In the genomic region with DNA sequence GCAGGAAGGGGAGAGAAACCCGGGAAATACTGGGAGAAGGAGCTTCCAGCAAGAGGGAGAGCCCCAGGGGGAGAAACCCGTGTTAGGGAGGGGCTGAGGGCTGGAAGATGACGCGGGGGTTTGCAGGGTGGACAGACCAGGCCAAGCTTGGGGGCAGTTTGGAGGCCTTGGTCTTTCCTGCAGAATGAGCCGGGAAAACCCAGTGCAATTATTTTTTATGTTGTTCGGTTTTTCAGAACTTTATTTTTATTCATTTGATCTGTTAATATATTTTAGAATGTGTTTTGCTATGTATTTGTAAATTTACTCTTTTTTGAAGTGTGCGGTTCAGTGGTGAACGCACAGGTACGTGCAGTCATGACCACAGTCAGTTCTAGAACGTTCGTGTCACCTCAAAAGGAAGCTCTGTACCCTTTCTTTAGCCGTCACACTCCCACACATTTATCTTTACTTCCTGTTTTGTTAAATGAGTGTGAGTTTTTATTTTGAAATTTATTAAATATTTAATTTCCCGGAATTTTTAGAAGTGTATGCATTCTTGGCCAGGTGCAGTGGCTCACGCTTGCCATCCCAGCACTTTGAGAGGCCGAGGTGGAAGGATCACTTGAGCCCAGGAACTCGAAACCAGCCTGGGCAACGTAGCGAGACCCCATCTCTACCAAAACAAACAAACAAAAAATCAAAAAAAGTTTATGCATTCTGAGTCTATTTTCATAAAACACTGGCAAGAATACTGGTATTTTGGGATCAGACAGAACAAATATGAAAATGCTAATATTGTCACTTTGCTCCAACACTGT, we compare ENCODE assay signal across 1 cellular context.
TF ChIP-seq lines count a peak whose summit lies in the region.

No MANE protein-coding gene starts in this region.

TF ChIP-seq in GM23338, 12 proteins besides CTCF, POLR2A, EP300 and RAD21:
- TF ChIP-seq, protein P1, sequence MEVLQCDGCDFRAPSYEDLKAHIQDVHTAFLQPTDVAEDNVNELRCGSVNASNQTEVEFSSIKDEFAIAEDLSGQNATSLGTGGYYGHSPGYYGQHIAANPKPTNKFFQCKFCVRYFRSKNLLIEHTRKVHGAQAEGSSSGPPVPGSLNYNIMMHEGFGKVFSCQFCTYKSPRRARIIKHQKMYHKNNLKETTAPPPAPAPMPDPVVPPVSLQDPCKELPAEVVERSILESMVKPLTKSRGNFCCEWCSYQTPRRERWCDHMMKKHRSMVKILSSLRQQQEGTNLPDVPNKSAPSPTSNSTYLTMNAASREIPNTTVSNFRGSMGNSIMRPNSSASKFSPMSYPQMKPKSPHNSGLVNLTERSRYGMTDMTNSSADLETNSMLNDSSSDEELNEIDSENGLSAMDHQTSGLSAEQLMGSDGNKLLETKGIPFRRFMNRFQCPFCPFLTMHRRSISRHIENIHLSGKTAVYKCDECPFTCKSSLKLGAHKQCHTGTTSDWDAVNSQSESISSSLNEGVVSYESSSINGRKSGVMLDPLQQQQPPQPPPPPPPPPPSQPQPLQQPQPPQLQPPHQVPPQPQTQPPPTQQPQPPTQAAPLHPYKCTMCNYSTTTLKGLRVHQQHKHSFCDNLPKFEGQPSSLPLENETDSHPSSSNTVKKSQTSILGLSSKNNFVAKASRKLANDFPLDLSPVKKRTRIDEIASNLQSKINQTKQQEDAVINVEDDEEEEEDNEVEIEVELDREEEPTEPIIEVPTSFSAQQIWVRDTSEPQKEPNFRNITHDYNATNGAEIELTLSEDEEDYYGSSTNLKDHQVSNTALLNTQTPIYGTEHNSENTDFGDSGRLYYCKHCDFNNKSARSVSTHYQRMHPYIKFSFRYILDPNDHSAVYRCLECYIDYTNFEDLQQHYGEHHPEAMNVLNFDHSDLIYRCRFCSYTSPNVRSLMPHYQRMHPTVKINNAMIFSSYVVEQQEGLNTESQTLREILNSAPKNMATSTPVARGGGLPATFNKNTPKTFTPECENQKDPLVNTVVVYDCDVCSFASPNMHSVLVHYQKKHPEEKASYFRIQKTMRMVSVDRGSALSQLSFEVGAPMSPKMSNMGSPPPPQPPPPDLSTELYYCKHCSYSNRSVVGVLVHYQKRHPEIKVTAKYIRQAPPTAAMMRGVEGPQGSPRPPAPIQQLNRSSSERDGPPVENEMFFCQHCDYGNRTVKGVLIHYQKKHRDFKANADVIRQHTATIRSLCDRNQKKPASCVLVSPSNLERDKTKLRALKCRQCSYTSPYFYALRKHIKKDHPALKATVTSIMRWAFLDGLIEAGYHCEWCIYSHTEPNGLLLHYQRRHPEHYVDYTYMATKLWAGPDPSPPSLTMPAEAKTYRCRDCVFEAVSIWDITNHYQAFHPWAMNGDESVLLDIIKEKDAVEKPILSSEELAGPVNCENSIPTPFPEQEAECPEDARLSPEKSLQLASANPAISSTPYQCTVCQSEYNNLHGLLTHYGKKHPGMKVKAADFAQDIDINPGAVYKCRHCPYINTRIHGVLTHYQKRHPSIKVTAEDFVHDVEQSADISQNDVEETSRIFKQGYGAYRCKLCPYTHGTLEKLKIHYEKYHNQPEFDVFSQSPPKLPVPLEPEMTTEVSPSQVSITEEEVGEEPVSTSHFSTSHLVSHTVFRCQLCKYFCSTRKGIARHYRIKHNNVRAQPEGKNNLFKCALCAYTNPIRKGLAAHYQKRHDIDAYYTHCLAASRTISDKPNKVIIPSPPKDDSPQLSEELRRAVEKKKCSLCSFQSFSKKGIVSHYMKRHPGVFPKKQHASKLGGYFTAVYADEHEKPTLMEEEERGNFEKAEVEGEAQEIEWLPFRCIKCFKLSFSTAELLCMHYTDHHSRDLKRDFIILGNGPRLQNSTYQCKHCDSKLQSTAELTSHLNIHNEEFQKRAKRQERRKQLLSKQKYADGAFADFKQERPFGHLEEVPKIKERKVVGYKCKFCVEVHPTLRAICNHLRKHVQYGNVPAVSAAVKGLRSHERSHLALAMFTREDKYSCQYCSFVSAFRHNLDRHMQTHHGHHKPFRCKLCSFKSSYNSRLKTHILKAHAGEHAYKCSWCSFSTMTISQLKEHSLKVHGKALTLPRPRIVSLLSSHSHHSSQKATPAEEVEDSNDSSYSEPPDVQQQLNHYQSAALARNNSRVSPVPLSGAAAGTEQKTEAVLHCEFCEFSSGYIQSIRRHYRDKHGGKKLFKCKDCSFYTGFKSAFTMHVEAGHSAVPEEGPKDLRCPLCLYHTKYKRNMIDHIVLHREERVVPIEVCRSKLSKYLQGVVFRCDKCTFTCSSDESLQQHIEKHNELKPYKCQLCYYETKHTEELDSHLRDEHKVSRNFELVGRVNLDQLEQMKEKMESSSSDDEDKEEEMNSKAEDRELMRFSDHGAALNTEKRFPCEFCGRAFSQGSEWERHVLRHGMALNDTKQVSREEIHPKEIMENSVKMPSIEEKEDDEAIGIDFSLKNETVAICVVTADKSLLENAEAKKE (CRISPR knock-in tag; IDR thresholded peaks at IDR 0.05), result no peak
- TF ChIP-seq, protein P2, sequence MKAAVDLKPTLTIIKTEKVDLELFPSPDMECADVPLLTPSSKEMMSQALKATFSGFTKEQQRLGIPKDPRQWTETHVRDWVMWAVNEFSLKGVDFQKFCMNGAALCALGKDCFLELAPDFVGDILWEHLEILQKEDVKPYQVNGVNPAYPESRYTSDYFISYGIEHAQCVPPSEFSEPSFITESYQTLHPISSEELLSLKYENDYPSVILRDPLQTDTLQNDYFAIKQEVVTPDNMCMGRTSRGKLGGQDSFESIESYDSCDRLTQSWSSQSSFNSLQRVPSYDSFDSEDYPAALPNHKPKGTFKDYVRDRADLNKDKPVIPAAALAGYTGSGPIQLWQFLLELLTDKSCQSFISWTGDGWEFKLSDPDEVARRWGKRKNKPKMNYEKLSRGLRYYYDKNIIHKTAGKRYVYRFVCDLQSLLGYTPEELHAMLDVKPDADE (IDR thresholded peaks at IDR 0.05), result no peak
- no peak for TF ChIP-seq STAT1 (IDR thresholded peaks at IDR 0.05; ENCODE audit: unreplicated experiment)
- no peak for TF ChIP-seq EZH2phosphoT487 (IDR thresholded peaks at IDR 0.05; ENCODE audit: unreplicated experiment)
- no peak for TF ChIP-seq NANOG (IDR thresholded peaks at IDR 0.05; ENCODE audit: borderline replicate concordance)
- TF ChIP-seq, protein P3, sequence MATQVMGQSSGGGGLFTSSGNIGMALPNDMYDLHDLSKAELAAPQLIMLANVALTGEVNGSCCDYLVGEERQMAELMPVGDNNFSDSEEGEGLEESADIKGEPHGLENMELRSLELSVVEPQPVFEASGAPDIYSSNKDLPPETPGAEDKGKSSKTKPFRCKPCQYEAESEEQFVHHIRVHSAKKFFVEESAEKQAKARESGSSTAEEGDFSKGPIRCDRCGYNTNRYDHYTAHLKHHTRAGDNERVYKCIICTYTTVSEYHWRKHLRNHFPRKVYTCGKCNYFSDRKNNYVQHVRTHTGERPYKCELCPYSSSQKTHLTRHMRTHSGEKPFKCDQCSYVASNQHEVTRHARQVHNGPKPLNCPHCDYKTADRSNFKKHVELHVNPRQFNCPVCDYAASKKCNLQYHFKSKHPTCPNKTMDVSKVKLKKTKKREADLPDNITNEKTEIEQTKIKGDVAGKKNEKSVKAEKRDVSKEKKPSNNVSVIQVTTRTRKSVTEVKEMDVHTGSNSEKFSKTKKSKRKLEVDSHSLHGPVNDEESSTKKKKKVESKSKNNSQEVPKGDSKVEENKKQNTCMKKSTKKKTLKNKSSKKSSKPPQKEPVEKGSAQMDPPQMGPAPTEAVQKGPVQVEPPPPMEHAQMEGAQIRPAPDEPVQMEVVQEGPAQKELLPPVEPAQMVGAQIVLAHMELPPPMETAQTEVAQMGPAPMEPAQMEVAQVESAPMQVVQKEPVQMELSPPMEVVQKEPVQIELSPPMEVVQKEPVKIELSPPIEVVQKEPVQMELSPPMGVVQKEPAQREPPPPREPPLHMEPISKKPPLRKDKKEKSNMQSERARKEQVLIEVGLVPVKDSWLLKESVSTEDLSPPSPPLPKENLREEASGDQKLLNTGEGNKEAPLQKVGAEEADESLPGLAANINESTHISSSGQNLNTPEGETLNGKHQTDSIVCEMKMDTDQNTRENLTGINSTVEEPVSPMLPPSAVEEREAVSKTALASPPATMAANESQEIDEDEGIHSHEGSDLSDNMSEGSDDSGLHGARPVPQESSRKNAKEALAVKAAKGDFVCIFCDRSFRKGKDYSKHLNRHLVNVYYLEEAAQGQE (IDR thresholded peaks at IDR 0.05; ENCODE audit: unreplicated experiment), result no peak
- no peak for TF ChIP-seq ZNF114 (CRISPR knock-in tag; IDR thresholded peaks at IDR 0.05)
- no peak for TF ChIP-seq EZH2 (IDR thresholded peaks at IDR 0.05; ENCODE audit: low read depth, unreplicated experiment)
- no peak for TF ChIP-seq CREB1 (CRISPR knock-in tag; IDR thresholded peaks at IDR 0.05; ENCODE audit: low read depth)
- TF ChIP-seq ZNF331 (CRISPR knock-in tag; IDR thresholded peaks at IDR 0.05; ENCODE audit: low read depth), result no peak
- TF ChIP-seq JUNB (IDR thresholded peaks at IDR 0.05; ENCODE audit: unreplicated experiment), result no peak
- TF ChIP-seq POLR2AphosphoS5 (IDR thresholded peaks at IDR 0.05; ENCODE audit: low read depth), result no peak
TF ChIP-seq in GM23338: peak in this region for 0.
